In the genomic region with DNA sequence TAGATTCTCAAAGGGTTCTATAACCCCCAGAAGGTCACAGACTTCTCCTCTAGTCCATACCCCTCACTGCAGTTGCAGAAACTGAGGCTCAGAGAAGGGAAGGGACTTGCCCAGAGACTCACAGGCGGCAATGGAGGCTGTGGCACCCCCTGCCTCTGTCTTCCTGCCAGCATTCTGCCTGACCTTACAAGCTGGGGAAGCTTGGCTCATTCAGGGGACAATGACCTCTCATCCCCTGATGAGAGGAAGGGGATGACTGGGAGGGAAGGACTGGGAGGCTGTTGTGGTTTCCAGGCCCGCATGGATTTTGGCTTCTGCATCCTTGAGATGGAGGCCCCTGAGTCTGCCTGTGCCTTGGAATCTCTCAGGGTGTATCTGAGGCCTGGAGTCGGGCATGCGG, we compare ENCODE assay signal across 14 cellular contexts. TPM values are rescaled to one million over a fixed set of nuclear protein-coding genes. Genes with fewer than 3 reads are reported as not detected.
DNase-seq lines count a peak whose midpoint lies in the region; ATAC-seq and TF ChIP-seq lines count a peak whose summit lies in the region.
"Had no signal": no experiment of that assay in that cellular context is flagged by ENCODE, and none has a peak within 500 bp of the region (broad histone marks: within the 10 kb centered on the region; RNA-seq: fewer than 3 reads in every experiment).

No MANE protein-coding gene starts in this region.

- no peak for DNase-seq in left ventricle myocardium inferior
- no peak for DNase-seq in left ventricle myocardium superior
- DNase-seq in hepatocyte (ENCODE audit: low spot score), result no peak
- DNase-seq in sigmoid colon, result no peak
- DNase-seq in aorta, result no peak
- no peak for DNase-seq in T-helper 17 cell
- no peak for DNase-seq in effector CD4-positive, alpha-beta T cell
- no peak for DNase-seq in activated T-helper 2 cell treated with anti-CD3 and anti-CD28 coated beads, Interferon-gamma antibody, Interleukin-2, Interleukin-4, amounts not matched to agents 10 μg/mL and 5 μg/mL and 100 μg/mL, durations not matched to agents 14 hours and 24 hours and 36 hours (ENCODE audit: low spot score)
- DNase-seq: activated CD4-positive, alpha-beta T cell treated with anti-CD3 and anti-CD28 coated beads, Interleukin-2, amount 10 ng/mL, durations not matched to agents 7 days and 5 days; activated T-cell treated with anti-CD3 and anti-CD28 coated beads, Interleukin-2, amount 50 U/mL, for 4 hours; MV-4-11; nucleus accumbens; SHP77 treated with DMSO at 0.1 percent for 48 hours had no signal

- no peak overlapping the region for H3K4me2 ChIP-seq in hepatocyte

- no peak overlapping the region for H3K4me3 ChIP-seq in left ventricle myocardium inferior
- H3K4me3 ChIP-seq in hepatocyte, result no peak overlapping the region
- H3K4me3 ChIP-seq in sigmoid colon, result no peak overlapping the region
- no peak overlapping the region for H3K4me3 ChIP-seq in aorta (ENCODE audit: low read length in 2 of 2)

- H3K4me1 ChIP-seq in left ventricle myocardium inferior (peaks cover 99% of the 10 kb centered on the region), hepatocyte (ENCODE audit: insufficient read depth) (peaks cover 78% of the 10 kb centered on the region), sigmoid colon (peaks cover 0 to 100% (median 92%) of the 10 kb centered on the region in 4 donors), aorta (ENCODE audit: control insufficient read depth in 1 of 2, insufficient read depth in 2 of 2, low read length in 2 of 2) (peaks cover 2 to 8% of the 10 kb centered on the region in 2 donors)

- H3K36me3 Mint-ChIP-seq in T-helper 17 cell (ENCODE audit: low read depth), result no peaks in the 10 kb centered on the region
- no peaks in the 10 kb centered on the region for H3K36me3 Mint-ChIP-seq in activated T-helper 2 cell treated with anti-CD3 and anti-CD28 coated beads, Interferon-gamma antibody, Interleukin-2, Interleukin-4, amounts not matched to agents 10 μg/mL and 5 μg/mL and 100 μg/mL, durations not matched to agents 14 hours and 24 hours and 36 hours (ENCODE audit: low read depth)
- H3K36me3 Mint-ChIP-seq: memory B cell had no signal

- H3K9me3 Mint-ChIP-seq in activated T-helper 2 cell treated with anti-CD3 and anti-CD28 coated beads, Interferon-gamma antibody, Interleukin-2, Interleukin-4, amounts not matched to agents 10 μg/mL and 5 μg/mL and 100 μg/mL, durations not matched to agents 14 hours and 24 hours and 36 hours, result no peaks in the 10 kb centered on the region
- H3K9me3 Mint-ChIP-seq: activated CD4-positive, alpha-beta T cell treated with anti-CD3 and anti-CD28 coated beads, Interleukin-2, amount 10 ng/mL, durations not matched to agents 7 days and 5 days; activated T-cell treated with anti-CD3 and anti-CD28 coated beads, Interleukin-2, amount 50 U/mL, for 4 hours; memory B cell had no signal

- TF ChIP-seq CTCF in left ventricle myocardium inferior (IDR thresholded peaks at IDR 0.05; ENCODE audit: borderline replicate concordance), result no peak
- TF ChIP-seq CTCF in hepatocyte (IDR thresholded peaks at IDR 0.05; ENCODE audit: poor library complexity), result no peak
- TF ChIP-seq CTCF in sigmoid colon (IDR thresholded peaks at IDR 0.05), result no peak

- H3K27ac ChIP-seq in left ventricle myocardium inferior (replicated peaks) (peak overlapping the region; percentile 90), hepatocyte (peak overlapping the region; percentile 96), sigmoid colon (peak overlapping the region in 3 of 4 donors; percentile 23 to 69 (median 52)), aorta (ENCODE audit: low read depth in 1 of 2, low read length in 2 of 2) (peak overlapping the region; percentile 49 to 85)

- no peak overlapping the region for H3K27ac Mint-ChIP-seq in T-helper 17 cell
- no peak overlapping the region for H3K27ac Mint-ChIP-seq in activated T-helper 2 cell treated with anti-CD3 and anti-CD28 coated beads, Interferon-gamma antibody, Interleukin-2, Interleukin-4, amounts not matched to agents 10 μg/mL and 5 μg/mL and 100 μg/mL, durations not matched to agents 14 hours and 24 hours and 36 hours
- H3K27ac Mint-ChIP-seq: activated CD4-positive, alpha-beta T cell treated with anti-CD3 and anti-CD28 coated beads, Interleukin-2, amount 10 ng/mL, durations not matched to agents 7 days and 5 days; memory B cell had no signal

- 68% methylated on average over 4 of the region's 4 CpGs for WGBS in hepatocyte (ENCODE audit: low lambda C conversion rate, missing lambda C conversion rate)
- WGBS in sigmoid colon, 2 donors, result 75 to 85% methylated on average over 4 of the region's 4 CpGs
- WGBS in aorta, 2 donors, result 42 to 55% methylated on average over 4 of the region's 4 CpGs

- H3K4me1 Mint-ChIP-seq in T-helper 17 cell, result no peaks in the 10 kb centered on the region
- no peaks in the 10 kb centered on the region for H3K4me1 Mint-ChIP-seq in activated T-helper 2 cell treated with anti-CD3 and anti-CD28 coated beads, Interferon-gamma antibody, Interleukin-2, Interleukin-4, amounts not matched to agents 10 μg/mL and 5 μg/mL and 100 μg/mL, durations not matched to agents 14 hours and 24 hours and 36 hours (ENCODE audit: low read depth)
- H3K4me1 Mint-ChIP-seq: activated CD4-positive, alpha-beta T cell treated with anti-CD3 and anti-CD28 coated beads, Interleukin-2, amount 10 ng/mL, durations not matched to agents 7 days and 5 days had no signal

- H2AFZ ChIP-seq in hepatocyte, result no peak overlapping the region

- no peaks in the 10 kb centered on the region for H3K36me3 ChIP-seq in left ventricle myocardium inferior
- H3K36me3 ChIP-seq in hepatocyte (replicated peaks; ENCODE audit: insufficient read depth, low read depth), result no peaks in the 10 kb centered on the region
- H3K36me3 ChIP-seq in sigmoid colon, result no peaks in the 10 kb centered on the region
- no peaks in the 10 kb centered on the region for H3K36me3 ChIP-seq in aorta (ENCODE audit: control insufficient read depth in 1 of 2, insufficient read depth in 2 of 2, low read length in 1 of 2)

- no peak for TF ChIP-seq EP300 in sigmoid colon (IDR thresholded peaks at IDR 0.05)

- ATAC-seq in left ventricle myocardium superior (no peak), aorta (ENCODE audit: low FRiP score) (no peak), T-helper 17 cell (no peak)
- ATAC-seq: activated T-cell treated with anti-CD3 and anti-CD28 coated beads, Interleukin-2, amount 50 U/mL, for 4 hours had no signal

- H3K9me3 ChIP-seq in left ventricle myocardium inferior (replicated peaks), result no peaks in the 10 kb centered on the region
- H3K9me3 ChIP-seq in hepatocyte (ENCODE audit: low read depth), result no peaks in the 10 kb centered on the region
- no peaks in the 10 kb centered on the region for H3K9me3 ChIP-seq in sigmoid colon
- no peaks in the 10 kb centered on the region for H3K9me3 ChIP-seq in aorta (ENCODE audit: control insufficient read depth, low read length)
- no peaks in the 10 kb centered on the region for H3K9me3 ChIP-seq in T-helper 17 cell (ENCODE audit: control insufficient read depth, low read length, poor library complexity, severe bottlenecking)

- H3K27me3 ChIP-seq in left ventricle myocardium inferior (ENCODE audit: low read depth), result no peaks in the 10 kb centered on the region
- H3K27me3 ChIP-seq in hepatocyte, result no peaks in the 10 kb centered on the region
- H3K27me3 ChIP-seq in sigmoid colon, result no peaks in the 10 kb centered on the region
- no peaks in the 10 kb centered on the region for H3K27me3 ChIP-seq in aorta (ENCODE audit: control insufficient read depth in 1 of 2, insufficient read depth in 2 of 2, low read length in 1 of 2)

- intact Hi-C loops in left ventricle myocardium inferior (cut with micrococcal nuclease), result no loop called here
- intact Hi-C loops in left ventricle myocardium superior (cut with micrococcal nuclease), result no loop called here
- intact Hi-C loops in sigmoid colon (cut with DNase I), result no loop called here
- intact Hi-C loops in aorta (cut with DNase I), result no loop called here
- intact Hi-C loops in activated T-helper 2 cell treated with anti-CD3 and anti-CD28 coated beads, Interferon-gamma antibody, Interleukin-2, Interleukin-4, amounts not matched to agents 10 μg/mL and 5 μg/mL and 100 μg/mL, durations not matched to agents 14 hours and 24 hours and 36 hours (cut with micrococcal nuclease), result no loop called here

- no peaks in the 10 kb centered on the region for H3K9me2 ChIP-seq in hepatocyte (replicated peaks; ENCODE audit: insufficient read depth)

- TF ChIP-seq POLR2A in sigmoid colon (IDR thresholded peaks at IDR 0.05), result no peak

- H3K79me2 ChIP-seq in hepatocyte, result peaks cover 91% of the 10 kb centered on the region

- H3K27me3 Mint-ChIP-seq in T-helper 17 cell, result peaks cover 15% of the 10 kb centered on the region
- no peaks in the 10 kb centered on the region for H3K27me3 Mint-ChIP-seq in activated T-helper 2 cell treated with anti-CD3 and anti-CD28 coated beads, Interferon-gamma antibody, Interleukin-2, Interleukin-4, amounts not matched to agents 10 μg/mL and 5 μg/mL and 100 μg/mL, durations not matched to agents 14 hours and 24 hours and 36 hours (ENCODE audit: low read depth)
- H3K27me3 Mint-ChIP-seq: activated CD4-positive, alpha-beta T cell treated with anti-CD3 and anti-CD28 coated beads, Interleukin-2, amount 10 ng/mL, durations not matched to agents 7 days and 5 days; memory B cell had no signal

- peaks cover 73% of the 10 kb centered on the region for H4K20me1 ChIP-seq in hepatocyte (ENCODE audit: insufficient read depth, poor library complexity, severe bottlenecking)

- H3K4me3 Mint-ChIP-seq in T-helper 17 cell, result no peak overlapping the region
- H3K4me3 Mint-ChIP-seq in activated T-helper 2 cell treated with anti-CD3 and anti-CD28 coated beads, Interferon-gamma antibody, Interleukin-2, Interleukin-4, amounts not matched to agents 10 μg/mL and 5 μg/mL and 100 μg/mL, durations not matched to agents 14 hours and 24 hours and 36 hours (ENCODE audit: low read depth), result no peak overlapping the region
- H3K4me3 Mint-ChIP-seq: activated CD4-positive, alpha-beta T cell treated with anti-CD3 and anti-CD28 coated beads, Interleukin-2, amount 10 ng/mL, durations not matched to agents 7 days and 5 days; activated T-cell treated with anti-CD3 and anti-CD28 coated beads, Interleukin-2, amount 50 U/mL, for 4 hours; memory B cell had no signal

RNA-seq across cellular contexts. Expression of a gene that starts 0.9 kb away (rescaled TPM):
- total RNA-seq in left ventricle myocardium inferior (58.9 TPM), left ventricle myocardium superior (57.9 TPM), hepatocyte (66.7 and 85.1 TPM in 2 replicates), sigmoid colon (10 to 100 TPM; 26.5 to 74.8 (median 43.7) TPM), aorta (100 to 1,000 TPM in 1 of 2 donors, 10 to 100 TPM in 1; 74.0 to 116 TPM), T-helper 17 cell (10 to 100 TPM in 1 of 2 donors, 1 to 10 TPM in 1; 2.2 to 13.7 TPM)
- polyA plus RNA-seq in hepatocyte (30.2 and 42.5 TPM in 2 replicates), sigmoid colon (10 to 100 TPM in 2 of 3 donors, 1 to 10 TPM in 1; 5.4 to 39.4 (median 13.9) TPM), aorta (10 to 100 TPM; 10.4 to 12.1 TPM)
- 2.4 and 3.0 TPM in 2 replicates for total RNA-seq in activated T-helper 2 cell treated with anti-CD3 and anti-CD28 coated beads, Interferon-gamma antibody, Interleukin-2, Interleukin-4, amounts not matched to agents 10 μg/mL and 5 μg/mL and 100 μg/mL, durations not matched to agents 14 hours and 24 hours and 36 hours

RNA-seq across cellular contexts. Expression of a gene that starts 59.3 kb away (rescaled TPM):
- total RNA-seq in left ventricle myocardium inferior (1,202 TPM), left ventricle myocardium superior (1,255 TPM), hepatocyte (2,319 and 2,589 TPM in 2 replicates), sigmoid colon (1,000 to 10,000 TPM; 3,111 to 5,491 (median 5,342) TPM), aorta (1,000 to 10,000 TPM; 1,419 to 1,480 TPM), T-helper 17 cell (1,000 to 10,000 TPM; 3,455 to 4,953 TPM)
- polyA plus RNA-seq in hepatocyte (1,067 and 1,087 TPM in 2 replicates), sigmoid colon (1,000 to 10,000 TPM; 3,769 to 7,878 (median 4,593) TPM), aorta (1,000 to 10,000 TPM; 3,586 to 6,043 TPM)
- 2,552 and 2,593 TPM in 2 replicates for total RNA-seq in activated T-helper 2 cell treated with anti-CD3 and anti-CD28 coated beads, Interferon-gamma antibody, Interleukin-2, Interleukin-4, amounts not matched to agents 10 μg/mL and 5 μg/mL and 100 μg/mL, durations not matched to agents 14 hours and 24 hours and 36 hours
